In the genomic region with DNA sequence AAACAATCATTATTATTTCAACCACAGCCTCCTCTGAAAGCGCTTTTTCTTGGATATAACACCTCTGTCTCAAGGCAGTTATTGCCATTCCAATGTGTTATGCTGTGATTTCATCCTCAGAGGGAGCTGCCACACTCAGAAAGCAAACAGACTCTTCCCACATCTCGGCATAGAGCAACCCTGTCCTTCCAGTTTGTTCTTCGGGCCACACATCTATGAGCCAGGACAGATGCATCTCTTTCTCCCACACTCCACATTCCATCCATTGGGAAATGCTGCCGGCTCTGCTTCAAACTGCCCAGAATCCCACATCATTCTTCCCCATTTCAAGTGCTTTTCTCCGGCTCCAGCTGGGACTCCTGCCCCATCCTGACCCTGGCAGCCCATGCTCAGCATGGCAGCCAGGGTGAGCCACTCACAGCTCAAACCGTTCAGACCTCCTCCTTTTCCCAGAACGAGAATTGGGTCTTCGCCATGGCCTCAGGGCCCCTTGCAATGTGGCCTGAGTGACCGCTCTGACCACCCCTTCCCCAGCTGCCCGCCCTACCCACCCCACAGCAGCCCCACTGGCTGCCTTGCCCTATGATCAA, we compare ENCODE assay signal across 21 cellular contexts.
DNase-seq lines count a peak whose midpoint lies in the region; ATAC-seq, FAIRE-seq and TF ChIP-seq lines count a peak whose summit lies in the region.
"Had no signal": no experiment of that assay in that cellular context is flagged by ENCODE, and none has a peak within 500 bp of the region (broad histone marks: within the 10 kb centered on the region; RNA-seq: fewer than 3 reads in every experiment).

No MANE protein-coding gene starts in this region.

- TF ChIP-seq POLR2A in HepG2 (IDR thresholded peaks at IDR 0.05; ENCODE audit: insufficient read depth in 1 of 2, low read depth in 2 of 2, low read length in 2 of 2): no peak

- H3K36me3 Mint-ChIP-seq in glutamatergic neuron (ENCODE audit: unreplicated experiment): peaks cover 20% of the 10 kb centered on the region

- H3K27ac ChIP-seq in HepG2 (ENCODE audit: extremely low read length, insufficient read depth, low read length): no peak overlapping the region
- H3K27ac ChIP-seq: C4-2B, KMS-11, RWPE1 had no signal

- H3K79me2 ChIP-seq in HepG2 (ENCODE audit: insufficient read depth, low read length): no peaks in the 10 kb centered on the region

- H3K27ac Mint-ChIP-seq in glutamatergic neuron (ENCODE audit: unreplicated experiment): no peak overlapping the region
- H3K27ac Mint-ChIP-seq: HFFc6 had no signal

- POLR2A ChIA-PET in HepG2 (lab: Yijun Ruan, JAX): no interaction called here

- peaks cover 11% of the 10 kb centered on the region for H3K4me1 ChIP-seq in HepG2 (ENCODE audit: insufficient read depth, low read length)

- H3K4me1 Mint-ChIP-seq in glutamatergic neuron (ENCODE audit: low read depth, unreplicated experiment): peaks cover 6% of the 10 kb centered on the region

- peaks cover 3% of the 10 kb centered on the region for H3K9me3 Mint-ChIP-seq in glutamatergic neuron (ENCODE audit: unreplicated experiment)

- H3K36me3 ChIP-seq in bronchial epithelial cell (ENCODE audit: control insufficient read depth, insufficient read depth, low read length) (no peaks in the 10 kb centered on the region), HepG2 (replicated peaks in 1 of 2; ENCODE audit: control insufficient read depth in 1 of 2, insufficient read depth in 2 of 2, low read length in 2 of 2) (no peaks in the 10 kb centered on the region)

- 52% methylated on average over 10 of the region's 10 CpGs for WGBS in HepG2 (ENCODE audit: low lambda C conversion rate)

- no TSS peak for BruUV-seq in HepG2 (replicated peaks; lab: Mats Ljungman, UMichigan)

- TF ChIP-seq EP300 in HepG2 (IDR thresholded peaks at IDR 0.05; ENCODE audit: low read depth in 2 of 2, low read length in 2 of 2): no peak
- no peak for TF ChIP-seq EP300 in HepG2 (CRISPR knock-in tag; IDR thresholded peaks at IDR 0.05; ENCODE audit: borderline replicate concordance)

- ATAC-seq in HepG2: no peak; the same call in 2 of the 3 replicates
- ATAC-seq: PC-3 had no signal

- intact Hi-C loops in HepG2 (cut with micrococcal nuclease; ENCODE audit: unreplicated experiment): no loop called here
- intact Hi-C loops in posterior vena cava (cut with DNase I): no loop called here

- CTCF ChIA-PET in HepG2 (lab: Yijun Ruan, JAX; ENCODE audit: low intra/inter-chr PET ratio, low total read pairs): no interaction called here

- no peak overlapping the region for H2AFZ ChIP-seq in HepG2 (ENCODE audit: low read length)

- H3K27me3 ChIP-seq in bronchial epithelial cell (ENCODE audit: control insufficient read depth, insufficient read depth, low read length) (peaks cover 3% of the 10 kb centered on the region), HepG2 (ENCODE audit: control insufficient read depth in 1 of 2, insufficient read depth in 2 of 2, low read length in 2 of 2) (peaks cover 0 to 6% of the 10 kb centered on the region in 2 experiments; a peak in 2 of 5 replicates)

- DNase-seq in AG10803 (ENCODE audit: low read depth) (peak; percentile 36), bronchial epithelial cell (ENCODE audit: low read depth) (no peak), HepG2 (ENCODE audit: low spot score) (no peak), posterior vena cava (ENCODE audit: low spot score) (peak; percentile 64), A172 (ENCODE audit: low spot score) (no peak), glutamatergic neuron (no peak), medulla oblongata (ENCODE audit: extremely low spot score) (no peak), AML-193 (lab: John Stamatoyannopoulos, UW) (no peak)
- DNase-seq: HFFc6, MV-4-11, NCI-H187, NCI-H2227 treated with DMSO at 0.1 percent for 48 hours, NCI-H510A treated with DMSO at 0.1 percent for 48 hours, NCI-H774, PC-3 had no signal

- in situ Hi-C loops in HepG2 (cut with HindIII; ENCODE audit: extremely low pct_ligation_motif_present, low pct_unique_long_range_greater_than_20kb): loop anchor here (25.0 kb wide), 1 partner anchor 660 kb away; a partner anchor contains a TSS

- FAIRE-seq in bronchial epithelial cell (lab: Jason Lieb, UNC): peak; percentile 28
- no peak for FAIRE-seq in HepG2 (lab: Jason Lieb, UNC)
- FAIRE-seq: D721Med, GM12892, GM18507 had no signal

- no peaks in the 10 kb centered on the region for H4K20me1 ChIP-seq in HepG2 (ENCODE audit: insufficient read depth, low read length)

- H3K4me2 ChIP-seq in HepG2 (ENCODE audit: low read depth, low read length): no peak overlapping the region
- H3K4me2 ChIP-seq: KMS-11 had no signal

- no peak for TF ChIP-seq RAD21 in HepG2 (CRISPR knock-in tag; IDR thresholded peaks at IDR 0.05)

- H3K9ac ChIP-seq in HepG2 (ENCODE audit: insufficient read depth, low read depth, low read length): no peak overlapping the region
- H3K9ac ChIP-seq: KMS-11 had no signal

- H3K9me3 ChIP-seq in HepG2 (ENCODE audit: low read length): 0 out of 2 replicates have a peak, but pooled peaks cover 4% of the 10 kb centered on the region

- no peak for TF ChIP-seq CTCF in AG10803 (conservative IDR thresholded peaks at IDR 0.05; ENCODE audit: low read length)
- TF ChIP-seq CTCF in bronchial epithelial cell (IDR thresholded peaks at IDR 0.05; ENCODE audit: insufficient read depth, low read length, severe bottlenecking): no peak
- peak; percentile 28; the same call in 1 of the 2 replicates for TF ChIP-seq CTCF in HepG2 (CRISPR knock-in tag; IDR thresholded peaks at IDR 0.05)
- no peak for TF ChIP-seq CTCF in glutamatergic neuron (IDR thresholded peaks at IDR 0.05; ENCODE audit: partially characterized antibody, unreplicated experiment)

- H3K4me3 Mint-ChIP-seq in glutamatergic neuron (ENCODE audit: unreplicated experiment): no peak overlapping the region
- H3K4me3 Mint-ChIP-seq: HFFc6 had no signal

- peaks cover 4% of the 10 kb centered on the region for H3K27me3 Mint-ChIP-seq in glutamatergic neuron (ENCODE audit: unreplicated experiment)

- H3K4me3 ChIP-seq in AG10803 (ENCODE audit: low read length) (no peak overlapping the region), bronchial epithelial cell (ENCODE audit: low read depth, low read length) (no peak overlapping the region), HepG2 (replicated peaks in 1 of 3; ENCODE audit: insufficient read depth in 1 of 3, low read depth in 2 of 3, low read length in 3 of 3) (no peak overlapping the region)

TF ChIP-seq in HepG2, 621 proteins besides CTCF, POLR2A, EP300 and RAD21:
- TF ChIP-seq, protein P1, sequence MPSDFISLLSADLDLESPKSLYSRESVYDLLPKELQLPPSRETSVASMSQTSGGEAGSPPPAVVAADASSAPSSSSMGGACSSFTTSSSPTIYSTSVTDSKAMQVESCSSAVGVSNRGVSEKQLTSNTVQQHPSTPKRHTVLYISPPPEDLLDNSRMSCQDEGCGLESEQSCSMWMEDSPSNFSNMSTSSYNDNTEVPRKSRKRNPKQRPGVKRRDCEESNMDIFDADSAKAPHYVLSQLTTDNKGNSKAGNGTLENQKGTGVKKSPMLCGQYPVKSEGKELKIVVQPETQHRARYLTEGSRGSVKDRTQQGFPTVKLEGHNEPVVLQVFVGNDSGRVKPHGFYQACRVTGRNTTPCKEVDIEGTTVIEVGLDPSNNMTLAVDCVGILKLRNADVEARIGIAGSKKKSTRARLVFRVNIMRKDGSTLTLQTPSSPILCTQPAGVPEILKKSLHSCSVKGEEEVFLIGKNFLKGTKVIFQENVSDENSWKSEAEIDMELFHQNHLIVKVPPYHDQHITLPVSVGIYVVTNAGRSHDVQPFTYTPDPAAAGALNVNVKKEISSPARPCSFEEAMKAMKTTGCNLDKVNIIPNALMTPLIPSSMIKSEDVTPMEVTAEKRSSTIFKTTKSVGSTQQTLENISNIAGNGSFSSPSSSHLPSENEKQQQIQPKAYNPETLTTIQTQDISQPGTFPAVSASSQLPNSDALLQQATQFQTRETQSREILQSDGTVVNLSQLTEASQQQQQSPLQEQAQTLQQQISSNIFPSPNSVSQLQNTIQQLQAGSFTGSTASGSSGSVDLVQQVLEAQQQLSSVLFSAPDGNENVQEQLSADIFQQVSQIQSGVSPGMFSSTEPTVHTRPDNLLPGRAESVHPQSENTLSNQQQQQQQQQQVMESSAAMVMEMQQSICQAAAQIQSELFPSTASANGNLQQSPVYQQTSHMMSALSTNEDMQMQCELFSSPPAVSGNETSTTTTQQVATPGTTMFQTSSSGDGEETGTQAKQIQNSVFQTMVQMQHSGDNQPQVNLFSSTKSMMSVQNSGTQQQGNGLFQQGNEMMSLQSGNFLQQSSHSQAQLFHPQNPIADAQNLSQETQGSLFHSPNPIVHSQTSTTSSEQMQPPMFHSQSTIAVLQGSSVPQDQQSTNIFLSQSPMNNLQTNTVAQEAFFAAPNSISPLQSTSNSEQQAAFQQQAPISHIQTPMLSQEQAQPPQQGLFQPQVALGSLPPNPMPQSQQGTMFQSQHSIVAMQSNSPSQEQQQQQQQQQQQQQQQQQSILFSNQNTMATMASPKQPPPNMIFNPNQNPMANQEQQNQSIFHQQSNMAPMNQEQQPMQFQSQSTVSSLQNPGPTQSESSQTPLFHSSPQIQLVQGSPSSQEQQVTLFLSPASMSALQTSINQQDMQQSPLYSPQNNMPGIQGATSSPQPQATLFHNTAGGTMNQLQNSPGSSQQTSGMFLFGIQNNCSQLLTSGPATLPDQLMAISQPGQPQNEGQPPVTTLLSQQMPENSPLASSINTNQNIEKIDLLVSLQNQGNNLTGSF (CRISPR knock-in tag; IDR thresholded peaks at IDR 0.05): no peak
- TF ChIP-seq STAG1 (CRISPR knock-in tag; IDR thresholded peaks at IDR 0.05): peak; percentile 32; the same call in 1 of the 2 replicates

Comparison
In these comparisons a context has a peak if more than half of its experiments do, and no peak if none do; other contexts are left out.
1. DNase-seq: peak in AG10803 (single experiment) and posterior vena cava (single experiment); none in bronchial epithelial cell (single experiment), HepG2 (single experiment), A172 (single experiment), glutamatergic neuron (single experiment), medulla oblongata (single experiment) and AML-193 (0 of 2).